20 cellular contexts compared by ENCODE assay signal in the genomic region with DNA sequence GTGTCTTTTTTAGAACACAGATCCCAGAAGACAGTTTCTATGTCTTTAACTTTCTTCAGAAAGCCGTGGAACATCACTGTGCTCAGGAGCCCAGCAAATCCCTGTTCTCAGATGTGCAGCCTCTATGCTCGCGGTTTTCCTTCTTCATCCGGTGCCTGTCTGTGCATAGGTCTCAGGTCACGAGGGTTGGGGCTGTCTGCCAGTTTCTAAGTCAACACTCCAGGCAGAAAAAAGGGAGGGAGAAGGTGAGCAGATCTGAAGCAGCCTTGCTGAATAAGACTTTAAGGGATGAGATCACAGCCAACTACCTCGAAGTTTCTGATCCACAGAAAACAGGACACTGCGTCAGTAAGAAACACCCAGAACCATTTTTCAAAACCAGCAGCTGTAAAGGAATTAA.
A peak's percentile ranks its signal among the peaks of the same experiment; 100 is the strongest.
DNase-seq lines count a peak whose midpoint lies in the region; ATAC-seq and TF ChIP-seq lines count a peak whose summit lies in the region.
"Had no signal": no experiment of that assay in that cellular context is flagged by ENCODE, and none has a peak within 500 bp of the region (broad histone marks: within the 10 kb centered on the region; RNA-seq: fewer than 3 reads in every experiment).

No MANE protein-coding gene starts in this region.

- H4K20me1 ChIP-seq in PC-3 (ENCODE audit: low read length) = no peaks in the 10 kb centered on the region

- CTCF ChIA-PET in PC-3 (lab: Charles Lee) = no interaction called here

- no peaks in the 10 kb centered on the region for H3K9me2 ChIP-seq in PC-3 (replicated peaks; ENCODE audit: low read length)

- H3K36me3 ChIP-seq in PC-3 (ENCODE audit: low read depth, low read length) = no peaks in the 10 kb centered on the region
- H3K36me3 ChIP-seq: SJCRH30 had no signal

- H2AFZ ChIP-seq in PC-3 (ENCODE audit: low read length) = no peak overlapping the region

- POLR2A ChIA-PET in PC-3 (lab: Charles Lee; ENCODE audit: unreplicated experiment) = no interaction called here

- H3K9ac ChIP-seq in PC-3 (ENCODE audit: low read length) = no peak overlapping the region

- 0 out of 2 replicates have a peak overlapping the region, but pooled peaks have one; percentile 13 for H3K4me2 ChIP-seq in PC-3 (ENCODE audit: low read length)

- no TSS peak for BruUV-seq in PC-3 (replicated peaks; lab: Mats Ljungman, UMichigan)

- intact Hi-C loops in PC-3 (cut with micrococcal nuclease) = no loop called here

- TF ChIP-seq POLR2A in erythroblast (IDR thresholded peaks at IDR 0.05; ENCODE audit: low read length) = no peak

- no peak overlapping the region for H3K27ac ChIP-seq in PC-3 (ENCODE audit: low read length)
- H3K27ac ChIP-seq: RWPE1, SJCRH30 had no signal

- no peak overlapping the region for H3K4me3 ChIP-seq in LNCaP clone FGC (ENCODE audit: low read depth, low read length)
- no peak overlapping the region for H3K4me3 ChIP-seq in PC-3 (ENCODE audit: low read length)
- H3K4me3 ChIP-seq: SJCRH30 had no signal

- ATAC-seq in PC-3 (peak; percentile 20; the same call in 1 of the 2 replicates), HG03520 (IDR thresholded peaks at IDR 0.05; ENCODE audit: unreplicated experiment) (no peak)
- ATAC-seq: T-helper 17 cell had no signal

- no peaks in the 10 kb centered on the region for H3K9me3 ChIP-seq in PC-3 (ENCODE audit: low read length)
- H3K9me3 ChIP-seq: SJCRH30 had no signal

- TF ChIP-seq CTCF in LNCaP clone FGC (IDR thresholded peaks at IDR 0.05; ENCODE audit: control insufficient read depth, extremely low read depth, insufficient read depth) (no peak), PC-3 (conservative IDR thresholded peaks at IDR 0.05; ENCODE audit: low read depth, low read length) (no peak)

- DNase-seq in G401 (ENCODE audit: low spot score) (peak; percentile 38), LNCaP clone FGC (ENCODE audit: low read depth) (peak; percentile 60), PC-3 (peak; percentile 27), midbrain (lab: John Stamatoyannopoulos, UW) (peak; percentile 1), OCI-M2 (lab: John Stamatoyannopoulos, UW; ENCODE audit: unreplicated experiment) (no peak), erythroblast (lab: John Stamatoyannopoulos, UW) (no peak)
- DNase-seq: COR-L47; DMS79 treated with DMSO at 0.1 percent for 48 hours; GF-D8; GOT3; IMR-90; Kasumi-1; NCI-H1105 treated with DMSO at 0.1 percent for 48 hours; NCI-H526; NK-92 treated with Interleukin-12 subunit alpha and Interleukin-12 subunit beta, amount 100 ng/mL, for 24 hours; OCI-M1; SJCRH30; T-helper 17 cell had no signal

- no peaks in the 10 kb centered on the region for H3F3A ChIP-seq in PC-3 (ENCODE audit: low read length, unreplicated experiment)

- 0 out of 2 replicates have a peak, but pooled peaks cover 3% of the 10 kb centered on the region for H3K4me1 ChIP-seq in PC-3 (ENCODE audit: insufficient read depth, low read length)
- H3K4me1 ChIP-seq: SJCRH30 had no signal

- in situ Hi-C loops in G401 (cut with HindIII; ENCODE audit: low sequenced_read_pairs) = no loop called here

- peaks cover 52% of the 10 kb centered on the region for H3K27me3 ChIP-seq in PC-3 (ENCODE audit: low read length)

- no peaks in the 10 kb centered on the region for H3K79me2 ChIP-seq in PC-3 (ENCODE audit: low read length)

Comparison
In these comparisons a context has a peak if more than half of its experiments do, and no peak if none do; other contexts are left out.
1. DNase-seq: peak in G401 (single experiment), LNCaP clone FGC (single experiment), PC-3 (single experiment) and midbrain (single experiment); none in OCI-M2 (single experiment) and erythroblast (0 of 2).